8 cellular contexts compared by ENCODE assay signal in the genomic region with DNA sequence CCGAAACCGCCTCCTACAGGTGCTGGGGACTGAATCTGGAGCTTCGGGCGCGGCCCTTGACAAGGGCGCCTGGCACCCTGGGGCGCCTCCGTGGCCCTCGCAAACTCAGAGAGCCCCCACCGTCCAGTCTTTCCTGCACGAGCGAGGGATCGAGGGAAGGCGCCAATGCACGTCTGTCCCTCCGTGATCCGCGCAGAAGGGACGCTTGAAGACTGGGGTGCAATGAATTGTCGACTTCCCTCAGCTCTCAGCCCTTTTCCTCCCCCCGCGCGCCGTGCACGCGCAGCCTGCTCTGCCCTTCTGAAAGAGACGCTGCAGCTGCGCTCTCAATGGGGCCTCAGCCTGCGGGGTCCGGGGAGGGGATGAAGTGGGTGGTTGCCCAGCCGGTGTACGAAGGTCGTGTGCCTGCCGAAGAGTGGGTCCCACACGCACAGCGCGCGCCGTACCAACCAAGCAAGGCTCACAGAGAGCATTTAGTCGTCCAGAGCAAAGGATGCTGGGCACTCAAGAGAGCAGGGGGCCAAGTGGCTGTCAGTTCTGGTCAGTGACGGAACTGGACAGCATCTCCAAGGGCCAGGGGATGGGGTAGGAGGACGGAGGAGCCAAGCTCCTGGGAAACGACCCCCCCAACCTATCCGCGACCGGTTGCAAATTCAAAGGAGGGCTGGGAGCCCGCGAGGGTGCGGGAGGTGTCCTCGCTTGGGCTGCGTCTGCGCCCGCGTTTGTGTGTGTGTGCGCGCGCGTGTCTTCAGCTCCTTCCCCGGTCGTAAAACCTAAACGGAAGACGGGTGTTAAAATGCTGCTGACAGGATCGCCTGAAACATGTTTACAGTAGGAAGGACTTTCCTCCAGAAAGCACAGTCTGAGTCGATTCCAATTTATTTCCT. TPM values are rescaled to one million over a fixed set of nuclear protein-coding genes. Genes with fewer than 3 reads are reported as not detected.
A peak's percentile ranks its signal among the peaks of the same experiment; 100 is the strongest.
DNase-seq lines count a peak whose midpoint lies in the region; ATAC-seq, FAIRE-seq and TF ChIP-seq lines count a peak whose summit lies in the region.

No MANE protein-coding gene starts in this region.

- H3K4me3 ChIP-seq in HCT116 (replicated peaks in 1 of 2; ENCODE audit: low read depth in 1 of 2, low read length in 2 of 2) = peak overlapping the region; percentile 66 to 72
- H3K4me3 ChIP-seq in MM.1S (ENCODE audit: low read length) = peak overlapping the region; percentile 83
- peak overlapping the region; percentile 72 for H3K4me3 ChIP-seq in bronchial epithelial cell (ENCODE audit: low read depth, low read length)
- H3K4me3 ChIP-seq in small intestine (ENCODE audit: low read depth in 1 of 2, low read length in 2 of 2) = peak overlapping the region; percentile 34 to 57

- H3K4me1 ChIP-seq in HCT116 (ENCODE audit: control insufficient read depth in 1 of 2, insufficient read depth in 2 of 2, low read length in 2 of 2) (peaks cover 14 to 31% of the 10 kb centered on the region in 2 experiments), MM.1S (ENCODE audit: low read length) (peaks cover 3% of the 10 kb centered on the region; the same call in 1 of the 2 replicates), small intestine (ENCODE audit: control insufficient read depth in 2 of 2, insufficient read depth in 1 of 2, low read depth in 1 of 2, low read length in 1 of 2) (no peaks in the 10 kb centered on the region)

- TF ChIP-seq CTCF in HCT116 (IDR thresholded peaks at IDR 0.05 in 2 of 3, conservative IDR thresholded peaks at IDR 0.05 in 1 of 3; ENCODE audit: borderline replicate concordance in 1 of 3, insufficient read depth in 1 of 3, low read depth in 2 of 3, low read length in 2 of 3) (no peak), MM.1S (IDR thresholded peaks at IDR 0.05; ENCODE audit: low read length) (no peak), bronchial epithelial cell (IDR thresholded peaks at IDR 0.05; ENCODE audit: insufficient read depth, low read length, severe bottlenecking) (peak; percentile 7)

- H3K9me3 ChIP-seq in HCT116 (ENCODE audit: control insufficient read depth in 1 of 2, insufficient read depth in 1 of 2, low read depth in 1 of 2, low read length in 2 of 2) (no peaks in the 10 kb centered on the region), MM.1S (replicated peaks; ENCODE audit: insufficient read depth, low read length) (no peaks in the 10 kb centered on the region), small intestine (ENCODE audit: control insufficient read depth, low read depth) (no peaks in the 10 kb centered on the region)

- DNase-seq in NCI-H446 (lab: John Stamatoyannopoulos, UW) = peak; percentile 83 to 85
- no peak for DNase-seq in NCI-H446 treated with DMSO at 0.1 percent for 48 hours (lab: John Stamatoyannopoulos, UW)
- peak; percentile 44 for DNase-seq in HCT116 (ENCODE audit: low read depth, low spot score)
- DNase-seq in MM.1S = peak; percentile 66
- DNase-seq in SKM-1 treated with dmso at 0.1 percent for 144 hours (lab: John Stamatoyannopoulos, UW; ENCODE audit: unreplicated experiment) = peak; percentile 57
- DNase-seq in bronchial epithelial cell (ENCODE audit: low read depth) = no peak
- peak; percentile 70 for DNase-seq in iris pigment epithelial cell (ENCODE audit: low read depth)
- peak; percentile 74 for DNase-seq in small intestine

- H2AFZ ChIP-seq in HCT116 (ENCODE audit: low read depth, low read length, poor library complexity, severe bottlenecking) = peak overlapping the region; percentile 87
- peak overlapping the region; percentile 98 for H2AFZ ChIP-seq in MM.1S (ENCODE audit: low read length)

- CTCF ChIA-PET in HCT116 (lab: Charles Lee) = interaction anchor here (0.6 to 4.0 kb wide), 16 partner anchors 15 to 1149 kb away, joined by 3 to 56 read pairs (median 4); no protein-coding TSS in a partner anchor

- no peaks in the 10 kb centered on the region for H3K9me2 ChIP-seq in HCT116 (ENCODE audit: insufficient read depth)
- no peaks in the 10 kb centered on the region for H3K9me2 ChIP-seq in MM.1S (replicated peaks; ENCODE audit: insufficient read depth, low read length)

- ATAC-seq in HCT116 = peak; percentile 40

- no peaks in the 10 kb centered on the region for H3K36me3 ChIP-seq in HCT116 (ENCODE audit: control insufficient read depth in 1 of 2, insufficient read depth in 2 of 2, low read length in 2 of 2)
- no peaks in the 10 kb centered on the region for H3K36me3 ChIP-seq in MM.1S (replicated peaks; ENCODE audit: insufficient read depth, low read length)
- no peaks in the 10 kb centered on the region for H3K36me3 ChIP-seq in bronchial epithelial cell (ENCODE audit: control insufficient read depth, insufficient read depth, low read length)
- no peaks in the 10 kb centered on the region for H3K36me3 ChIP-seq in small intestine (ENCODE audit: control insufficient read depth in 2 of 2, insufficient read depth in 2 of 2, low read length in 2 of 2)

- H3K9ac ChIP-seq in HCT116 (ENCODE audit: low read length) (peak overlapping the region; percentile 63), MM.1S (ENCODE audit: low read length) (peak overlapping the region; percentile 49; the same call in 1 of the 2 replicates)

- H3K4me2 ChIP-seq in HCT116 (ENCODE audit: low read length) (peak overlapping the region; percentile 100), MM.1S (ENCODE audit: low read depth, low read length) (peak overlapping the region; percentile 85)

- BruUV-seq in HCT116 (replicated peaks; lab: Mats Ljungman, UMichigan) = no TSS peak

- intact Hi-C loops in HCT116 (cut with micrococcal nuclease) = loop anchor here (1.0 to 10.0 kb wide), 7 partner anchors 243 to 1239 kb away; no protein-coding TSS in a partner anchor

- TF ChIP-seq POLR2A in HCT116 (IDR thresholded peaks at IDR 0.05; ENCODE audit: borderline replicate concordance, extremely low read depth, insufficient read depth, insufficient read length) = peak; percentile 77

- H4K20me1 ChIP-seq in HCT116 (ENCODE audit: insufficient read depth) = no peaks in the 10 kb centered on the region
- no peaks in the 10 kb centered on the region for H4K20me1 ChIP-seq in MM.1S (ENCODE audit: insufficient read depth, low read length)

- H3K79me2 ChIP-seq in HCT116 (ENCODE audit: insufficient read depth, low read length) = no peaks in the 10 kb centered on the region
- H3K79me2 ChIP-seq in MM.1S (ENCODE audit: low read length) = no peaks in the 10 kb centered on the region

- peaks cover 15% of the 10 kb centered on the region; the same call in 1 of the 2 replicates for H3F3A ChIP-seq in MM.1S (ENCODE audit: insufficient read depth, low read length)

- TF ChIP-seq RAD21 in HCT116 (IDR thresholded peaks at IDR 0.05; ENCODE audit: low read depth) = no peak

- no peak for FAIRE-seq in bronchial epithelial cell (lab: Jason Lieb, UNC)
- FAIRE-seq in small intestine (lab: Jason Lieb, UNC) = no peak

- 0 to 1% (median 1%) methylated on average over 58 to 64 of the region's 64 CpGs for WGBS in small intestine, 3 donors

- POLR2A ChIA-PET in HCT116 (lab: Charles Lee) = interaction anchor here (0.6 to 3.4 kb wide), 12 partner anchors 8 to 1030 kb away, joined by 3 to 20 read pairs (median 4); no protein-coding TSS in a partner anchor

- H3K27me3 ChIP-seq in HCT116 (ENCODE audit: insufficient read depth, low read length) (no peaks in the 10 kb centered on the region), MM.1S (replicated peaks; ENCODE audit: insufficient read depth, low read length) (0 out of 2 replicates have a peak, but pooled peaks cover 3% of the 10 kb centered on the region), bronchial epithelial cell (ENCODE audit: control insufficient read depth, insufficient read depth, low read length) (no peaks in the 10 kb centered on the region), small intestine (ENCODE audit: control insufficient read depth in 2 of 2, insufficient read depth in 2 of 2, low read length in 2 of 2) (peaks cover 0 to 3% of the 10 kb centered on the region in 2 donors)

- peak overlapping the region; percentile 84 for H3K27ac ChIP-seq in HCT116 (ENCODE audit: low read depth, low read length)
- peak overlapping the region; percentile 57; the same call in 1 of the 2 replicates for H3K27ac ChIP-seq in MM.1S (ENCODE audit: low read length)
- peak overlapping the region; percentile 67 to 97 for H3K27ac ChIP-seq in small intestine (ENCODE audit: low read depth in 1 of 2, low read length in 1 of 2)

- RAD21 ChIA-PET in HCT116 (lab: Charles Lee; ENCODE audit: low non-redundant PET in 1 of 2, low total read pairs in 2 of 2, uncharacterized antibody in 2 of 2, unreplicated experiment in 2 of 2) = interaction anchor here (0.6 to 1.6 kb wide), 12 partner anchors 568 to 1543 kb away, joined by 3 to 13 read pairs (median 4); no protein-coding TSS in a partner anchor

TF ChIP-seq in HCT116, 20 proteins besides CTCF, POLR2A, EP300 and RAD21:
- peak; percentile 9; the same call in 1 of the 2 replicates for TF ChIP-seq POLR2AphosphoS5 (IDR thresholded peaks at IDR 0.05; ENCODE audit: low read depth, low read length)
- no peak for TF ChIP-seq ZNF274 (IDR thresholded peaks at IDR 0.05; ENCODE audit: low read depth, low read length)
- peak; percentile 4 for TF ChIP-seq YY1 (IDR thresholded peaks at IDR 0.05; ENCODE audit: extremely low read depth, insufficient replicate concordance, low read depth, low read length)
- 0 out of 2 replicates have a peak, but pooled peaks have one; percentile 13 for TF ChIP-seq ZFX (IDR thresholded peaks at IDR 0.05)

RNA-seq across cellular contexts. Expression of gene SOX4, which starts 5.4 kb away (rescaled TPM):
- total RNA-seq in HCT116 (2021; ENCODE audit: unreplicated experiment) = 67.0 TPM
- 12.3 and 19.3 TPM in 2 replicates for polyA plus RNA-seq in HCT116 (2012)
- total RNA-seq in bronchial epithelial cell = 20.9 and 36.6 TPM in 2 replicates
- 10 to 100 TPM in 1 of 3 donors, 1 to 10 TPM in 2; 3.8 to 23.4 (median 4.6) TPM for polyA plus RNA-seq in small intestine

Comparison
In these comparisons a context has a peak if more than half of its experiments do, and no peak if none do; other contexts are left out.
1. DNase-seq: peak in NCI-H446 (2 of 2), HCT116 (single experiment), MM.1S (single experiment), SKM-1 treated with dmso at 0.1 percent for 144 hours (single experiment), iris pigment epithelial cell (single experiment) and small intestine (single experiment); none in NCI-H446 treated with DMSO at 0.1 percent for 48 hours (single experiment) and bronchial epithelial cell (single experiment).
2. Peak in every context shown above with its lines, with median percentiles within 50 percentile points of each other: H3K27ac ChIP-seq and H3K4me3 ChIP-seq.